ENCODE assay signal across 1 cellular context in genomic region chr4:77734928-77735327, GRCh38.
TF ChIP-seq lines count a peak whose summit lies in the region.

No MANE protein-coding gene starts in this region.

TF ChIP-seq in K562, 482 proteins besides CTCF, POLR2A, EP300 and RAD21 (continued from another document and continues in another):
- TF ChIP-seq PBX2 (CRISPR knock-in tag; IDR thresholded peaks at IDR 0.05; ENCODE audit: low read depth) (no peak), PBX2 (tag; conservative IDR thresholded peaks at IDR 0.05; ENCODE audit: low read depth) (no peak), ZNF212 (CRISPR knock-in tag; IDR thresholded peaks at IDR 0.05) (no peak), TOE1 (IDR thresholded peaks at IDR 0.05; ENCODE audit: borderline replicate concordance) (0 out of 2 replicates have a peak, but pooled peaks have one; percentile 27), TOE1 (CRISPR knock-in tag; IDR thresholded peaks at IDR 0.05; ENCODE audit: borderline replicate concordance, low read depth) (no peak), ZNF75A (CRISPR knock-in tag; IDR thresholded peaks at IDR 0.05) (no peak), TFAP4 (CRISPR knock-in tag; IDR thresholded peaks at IDR 0.05; ENCODE audit: borderline replicate concordance) (no peak), CBFA2T2 (conservative IDR thresholded peaks at IDR 0.05) (0 out of 2 replicates have a peak, but pooled peaks have one; percentile 25), ZNF134 (CRISPR knock-in tag; conservative IDR thresholded peaks at IDR 0.05) (peak; percentile 70), OTX1 (CRISPR knock-in tag; IDR thresholded peaks at IDR 0.05) (0 out of 2 replicates have a peak, but pooled peaks have one; percentile 33), BHLHE40 (IDR thresholded peaks at IDR 0.05; ENCODE audit: low read length) (peak; percentile 63; the same call in 1 of the 2 replicates), PATZ1 (CRISPR knock-in tag; IDR thresholded peaks at IDR 0.05; ENCODE audit: borderline replicate concordance) (no peak), ZNF140 (CRISPR knock-in tag; IDR thresholded peaks at IDR 0.05) (no peak), GTF3C2 (IDR thresholded peaks at IDR 0.05; ENCODE audit: borderline replicate concordance, extremely low read depth, insufficient read length) (no peak), ZC3H4 (CRISPR knock-in tag; IDR thresholded peaks at IDR 0.05; ENCODE audit: borderline replicate concordance) (no peak), CTCFL (IDR thresholded peaks at IDR 0.05; ENCODE audit: borderline replicate concordance, insufficient read depth, low read depth, low read length, poor library complexity, severe bottlenecking) (peak; percentile 82), ARID3A (IDR thresholded peaks at IDR 0.05; ENCODE audit: borderline replicate concordance, low read depth, low read length) (no peak), TSHZ1 (CRISPR knock-in tag; IDR thresholded peaks at IDR 0.05) (no peak), HMGXB4 (CRISPR knock-in tag; IDR thresholded peaks at IDR 0.05) (no peak), TEAD2 (tag; IDR thresholded peaks at IDR 0.05) (no peak), PRMT5 (CRISPR knock-in tag; IDR thresholded peaks at IDR 0.05) (no peak), NR0B1 (IDR thresholded peaks at IDR 0.05; ENCODE audit: partially characterized antibody) (no peak), ETV1 (tag; conservative IDR thresholded peaks at IDR 0.05; ENCODE audit: low read depth) (no peak), ETS2 (tag; IDR thresholded peaks at IDR 0.05; ENCODE audit: borderline replicate concordance, poor library complexity, severe bottlenecking) (no peak), HMBOX1 (IDR thresholded peaks at IDR 0.05) (no peak), ZNF79 (CRISPR knock-in tag; IDR thresholded peaks at IDR 0.05; ENCODE audit: low read depth) (no peak), NCOA6 (IDR thresholded peaks at IDR 0.05) (no peak), HMG20A (CRISPR knock-in tag; conservative IDR thresholded peaks at IDR 0.05) (no peak), HSF4 (CRISPR knock-in tag; IDR thresholded peaks at IDR 0.05; ENCODE audit: borderline replicate concordance) (no peak), CXXC5 (CRISPR knock-in tag; IDR thresholded peaks at IDR 0.05) (peak; percentile 30; the same call in 1 of the 2 replicates), PURB (CRISPR knock-in tag; IDR thresholded peaks at IDR 0.05; ENCODE audit: low read depth) (no peak), ZNF668 (CRISPR knock-in tag; IDR thresholded peaks at IDR 0.05) (no peak)
